In the genomic region with DNA sequence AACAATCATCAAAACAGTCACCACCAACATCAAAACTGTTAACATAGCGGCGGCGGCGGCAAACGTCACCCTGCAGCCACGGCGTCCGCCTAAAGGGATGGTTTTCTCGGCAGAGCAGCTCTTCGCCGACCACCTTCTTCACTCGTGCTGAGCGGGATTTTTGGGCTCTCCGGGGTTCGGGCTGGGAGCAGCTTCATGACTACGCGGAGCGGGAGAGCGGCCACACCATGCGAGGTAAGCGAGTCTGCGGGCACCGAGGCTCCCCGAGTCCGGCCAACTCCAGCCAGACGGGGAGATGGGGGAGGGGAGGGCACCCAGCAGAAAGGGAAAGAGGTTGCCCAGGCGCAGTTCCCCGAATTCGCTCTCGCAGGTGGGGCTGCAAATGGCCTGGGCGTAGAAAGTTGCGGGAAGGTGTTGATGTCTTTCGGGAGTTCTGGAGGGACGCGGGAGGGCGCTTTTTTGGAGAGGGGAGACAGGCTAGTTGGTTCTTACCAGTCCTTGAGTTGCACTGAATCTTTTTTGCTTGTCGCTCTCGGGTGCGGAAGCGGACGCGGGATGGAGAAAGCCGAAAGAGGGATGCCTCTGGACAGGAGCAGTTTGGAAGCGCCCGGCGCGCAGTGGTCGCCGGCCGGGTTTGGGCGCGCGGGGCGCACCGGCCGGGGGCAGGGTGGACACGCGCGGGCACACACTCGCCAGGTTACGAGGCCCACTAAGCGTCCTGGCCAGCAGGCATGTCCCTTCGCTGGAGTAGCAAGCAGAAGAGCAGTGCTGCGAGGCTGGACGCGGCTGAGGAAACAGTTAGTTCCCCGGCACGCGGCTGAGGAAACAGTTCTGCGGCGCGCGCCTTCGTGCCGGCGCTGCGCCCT, we compare ENCODE assay signal across 8 cellular contexts. TPM values are rescaled to one million over a fixed set of nuclear protein-coding genes. Genes with fewer than 3 reads are reported as not detected.
DNase-seq lines count a peak whose midpoint lies in the region; ATAC-seq, FAIRE-seq and TF ChIP-seq lines count a peak whose summit lies in the region.

No MANE protein-coding gene starts in this region.

- DNase-seq in activated CD4-positive, alpha-beta T cell treated with anti-CD3 and anti-CD28 coated beads for 48 hours = peak; percentile 23
- no peak for DNase-seq in activated CD4-positive, alpha-beta T cell treated with anti-CD3 and anti-CD28 coated beads, Interleukin-2, amount 50 U/mL, for 48 hours
- DNase-seq in MG63 (peak; percentile 12), bronchial epithelial cell (ENCODE audit: low read depth) (no peak), SJCRH30 (no peak)

- H3K27ac ChIP-seq in layer of hippocampus (ENCODE audit: low read depth, low read length) (peak overlapping the region; percentile 55), SJCRH30 (no peak overlapping the region)

- no peaks in the 10 kb centered on the region for H3K36me3 Mint-ChIP-seq in stimulated activated memory B cell treated with anti-CD40 and anti-IgM and Interleukin-4, amounts not matched to agents 10 μg/mL and 1 μg/mL and 100 μg/mL, for 72 hours

- H3K4me1 Mint-ChIP-seq in stimulated activated memory B cell treated with anti-CD40 and anti-IgM and Interleukin-4, amounts not matched to agents 10 μg/mL and 1 μg/mL and 100 μg/mL, for 72 hours = peaks cover 44% of the 10 kb centered on the region

- peak overlapping the region; percentile 28 for H3K27ac Mint-ChIP-seq in stimulated activated memory B cell treated with anti-CD40 and anti-IgM and Interleukin-4, amounts not matched to agents 10 μg/mL and 1 μg/mL and 100 μg/mL, for 72 hours

- peak overlapping the region; percentile 83 for H3K4me3 Mint-ChIP-seq in stimulated activated memory B cell treated with anti-CD40 and anti-IgM and Interleukin-4, amounts not matched to agents 10 μg/mL and 1 μg/mL and 100 μg/mL, for 72 hours

- H3K36me3 ChIP-seq in MG63 (no peaks in the 10 kb centered on the region), bronchial epithelial cell (ENCODE audit: control insufficient read depth, insufficient read depth, low read length) (no peaks in the 10 kb centered on the region), SJCRH30 (no peaks in the 10 kb centered on the region)

- no peaks in the 10 kb centered on the region for H3K9me3 Mint-ChIP-seq in stimulated activated memory B cell treated with anti-CD40 and anti-IgM and Interleukin-4, amounts not matched to agents 10 μg/mL and 1 μg/mL and 100 μg/mL, for 72 hours

- ATAC-seq in stimulated activated memory B cell treated with anti-CD40 and anti-IgM and Interleukin-4, amounts not matched to agents 10 μg/mL and 1 μg/mL and 100 μg/mL, for 72 hours = no peak
- no peak for ATAC-seq in GM21619 (IDR thresholded peaks at IDR 0.05; ENCODE audit: unreplicated experiment)

- no peaks in the 10 kb centered on the region for H3K4me1 ChIP-seq in SJCRH30

- no peak for TF ChIP-seq CTCF in bronchial epithelial cell (IDR thresholded peaks at IDR 0.05; ENCODE audit: insufficient read depth, low read length, severe bottlenecking)

- no peaks in the 10 kb centered on the region for H3K9me3 ChIP-seq in MG63
- no peaks in the 10 kb centered on the region for H3K9me3 ChIP-seq in SJCRH30 (replicated peaks)

- H3K27me3 ChIP-seq in MG63 (peaks cover 2% of the 10 kb centered on the region; the same call in 1 of the 2 replicates), bronchial epithelial cell (ENCODE audit: control insufficient read depth, insufficient read depth, low read length) (peaks cover 23% of the 10 kb centered on the region), layer of hippocampus (ENCODE audit: control insufficient read depth, insufficient read depth, low read length) (peaks cover 8% of the 10 kb centered on the region), SJCRH30 (peaks cover 9% of the 10 kb centered on the region; the same call in 1 of the 2 replicates)

- H3K4me3 ChIP-seq in MG63 = peak overlapping the region; percentile 55
- H3K4me3 ChIP-seq in bronchial epithelial cell (ENCODE audit: low read depth, low read length) = peak overlapping the region; percentile 58
- no peak overlapping the region for H3K4me3 ChIP-seq in SJCRH30

- peaks cover 51% of the 10 kb centered on the region for H3K27me3 Mint-ChIP-seq in stimulated activated memory B cell treated with anti-CD40 and anti-IgM and Interleukin-4, amounts not matched to agents 10 μg/mL and 1 μg/mL and 100 μg/mL, for 72 hours

- FAIRE-seq in bronchial epithelial cell (lab: Jason Lieb, UNC) = no peak

RNA-seq across cellular contexts. Expression of a gene that starts 0.8 kb away (rescaled TPM):
- total RNA-seq in MG63 (2014; rRNA removed; shearing (Covaris generic); ENCODE audit: low replicate concordance) = not detected in 2 replicates
- under 0.01 TPM in 1 of 2 replicates, not detected in the other for total RNA-seq in bronchial epithelial cell
- total RNA-seq in SJCRH30 (2014; rRNA removed; shearing (Covaris generic)) = not detected in 2 replicates

Comparison
In these comparisons a context has a peak if more than half of its experiments do, and no peak if none do; other contexts are left out.
1. DNase-seq: peak in activated CD4-positive, alpha-beta T cell treated with anti-CD3 and anti-CD28 coated beads for 48 hours (single experiment) and MG63 (single experiment); none in activated CD4-positive, alpha-beta T cell treated with anti-CD3 and anti-CD28 coated beads, Interleukin-2, amount 50 U/mL, for 48 hours (0 of 2), bronchial epithelial cell (single experiment) and SJCRH30 (0 of 2).